7 cellular contexts compared by ENCODE assay signal in the genomic region with DNA sequence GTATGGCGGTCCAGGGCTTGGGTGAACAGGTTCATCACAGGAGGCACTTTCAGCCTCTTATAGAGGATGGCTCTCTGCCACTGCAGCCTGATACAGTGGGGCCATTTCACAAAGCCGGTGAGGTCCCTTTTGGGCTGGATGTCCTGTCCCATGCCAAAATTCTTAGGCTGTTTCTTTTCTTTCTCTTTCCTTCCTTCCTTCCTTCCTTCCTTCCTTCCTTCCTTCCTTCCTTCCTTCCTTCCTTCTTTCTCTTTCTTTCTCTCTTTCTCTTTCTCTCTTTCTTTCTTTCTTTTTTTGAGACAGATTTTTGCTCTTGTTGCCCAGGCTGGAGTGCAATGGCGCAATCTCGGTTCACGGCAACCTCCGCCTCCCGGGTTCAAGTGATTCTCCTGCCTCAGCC. TPM values are rescaled to one million over a fixed set of nuclear protein-coding genes. Genes with fewer than 3 reads are reported as not detected.
DNase-seq lines count a peak whose midpoint lies in the region; ATAC-seq and TF ChIP-seq lines count a peak whose summit lies in the region.
"Not testable (repeated sequence)": the region's sequence is repeated elsewhere in the genome, so short reads cannot be mapped to it uniquely, and the experiment has no call there.

No MANE protein-coding gene starts in this region.

- not testable (repeated sequence) for H3K4me1 ChIP-seq in BLaER1 treated with 17β-estradiol and CSF1 and Interleukin-3, amounts not matched to agents 10 nM and 100 nM; HEK293 (ENCODE audit: control insufficient read depth, insufficient read depth, low read length); neural progenitor cell; prostate gland (replicated peaks)
- peaks cover 41% of the 10 kb centered on the region for H3K4me1 ChIP-seq in RWPE2 (ENCODE audit: insufficient read depth, poor library complexity, severe bottlenecking)
- peaks cover 28 to 39% of the 10 kb centered on the region in 2 donors for H3K4me1 ChIP-seq in thyroid gland

- DNase-seq in RWPE2 (ENCODE audit: low spot score); MCF 10A (ENCODE audit: unreplicated experiment); neural progenitor cell (ENCODE audit: low spot score); prostate gland (ENCODE audit: low spot score); thyroid gland: not testable (repeated sequence)

- H3K27me3 Mint-ChIP-seq in MCF 10A (ENCODE audit: insufficient read depth, unreplicated experiment); neural progenitor cell (ENCODE audit: insufficient read depth, low read depth): not testable (repeated sequence)

- not testable (repeated sequence) for H4K20me1 ChIP-seq in BLaER1 treated with 17β-estradiol and CSF1 and Interleukin-3, amounts not matched to agents 10 nM and 100 nM; neural progenitor cell (ENCODE audit: low read depth)

- not testable (repeated sequence) for H3F3A ChIP-seq in neural progenitor cell (ENCODE audit: low read depth)

- not testable (repeated sequence) for H3K9me3 Mint-ChIP-seq in MCF 10A (ENCODE audit: unreplicated experiment); neural progenitor cell

- not testable (repeated sequence) for H3K79me2 ChIP-seq in neural progenitor cell (ENCODE audit: low read depth)

- not testable (repeated sequence) for H3K4me3 Mint-ChIP-seq in MCF 10A (ENCODE audit: unreplicated experiment); neural progenitor cell

- not testable (repeated sequence) for H3K9me3 ChIP-seq in BLaER1 treated with 17β-estradiol and CSF1 and Interleukin-3, amounts not matched to agents 10 nM and 100 nM (replicated peaks in 1 of 11); HEK293 (ENCODE audit: control insufficient read depth, insufficient read depth, low read depth, low read length); RWPE2 (ENCODE audit: severe bottlenecking); neural progenitor cell (ENCODE audit: low read depth); prostate gland; thyroid gland

- H3K27me3 ChIP-seq in BLaER1 treated with 17β-estradiol and CSF1 and Interleukin-3, amounts not matched to agents 10 nM and 100 nM; RWPE2 (ENCODE audit: insufficient read depth, poor library complexity, severe bottlenecking); neural progenitor cell; prostate gland (replicated peaks; ENCODE audit: insufficient read depth); thyroid gland: not testable (repeated sequence)

- not testable (repeated sequence) for BruUV-seq in MCF 10A (replicated peaks; lab: Mats Ljungman, UMichigan)

- peaks cover 27% of the 10 kb centered on the region for H3K4me1 Mint-ChIP-seq in MCF 10A (ENCODE audit: insufficient read depth, unreplicated experiment)
- not testable (repeated sequence) for H3K4me1 Mint-ChIP-seq in neural progenitor cell

- H3K4me2 ChIP-seq in BLaER1 treated with 17β-estradiol and CSF1 and Interleukin-3, amounts not matched to agents 10 nM and 100 nM: peak overlapping the region in 6 of 11 experiments; percentile 10 to 28 (median 16); a peak in 3 of 22 replicates
- not testable (repeated sequence) for H3K4me2 ChIP-seq in neural progenitor cell

- not testable (repeated sequence) for H3K36me3 ChIP-seq in BLaER1 treated with 17β-estradiol and CSF1 and Interleukin-3, amounts not matched to agents 10 nM and 100 nM; HEK293 (ENCODE audit: control insufficient read depth in 2 of 2, insufficient read depth in 1 of 2, low read length in 2 of 2); RWPE2 (ENCODE audit: low read depth); neural progenitor cell; prostate gland; thyroid gland

- 92% methylated on average over 7 of the region's 7 CpGs for WGBS in prostate gland
- WGBS in thyroid gland, 2 donors: 95% methylated on average over 6 to 7 of the region's 7 CpGs

- TF ChIP-seq POLR2A in prostate gland (IDR thresholded peaks at IDR 0.05); thyroid gland (IDR thresholded peaks at IDR 0.05): not testable (repeated sequence)

- H2AFZ ChIP-seq in neural progenitor cell (replicated peaks): peak overlapping the region; percentile 23

- H3K4me3 ChIP-seq in BLaER1 treated with 17β-estradiol and CSF1 and Interleukin-3, amounts not matched to agents 10 nM and 100 nM; HEK293 (ENCODE audit: low read depth, low read length); RWPE2 (ENCODE audit: severe bottlenecking); neural progenitor cell; prostate gland; thyroid gland (replicated peaks in 1 of 3): not testable (repeated sequence)

- CTCF ChIA-PET in HEK293 (lab: Yijun Ruan, JAX) (interaction anchor here (0.6 kb wide), 1 partner anchor 315 kb away, joined by 4 read pairs; no protein-coding TSS in a partner anchor), MCF 10A (lab: Yijun Ruan, JAX) (interaction anchor here (1.2 kb wide), 1 partner anchor 42 kb away, joined by 3 read pairs; no protein-coding TSS in a partner anchor)

- not testable (repeated sequence) for H3K9ac ChIP-seq in BLaER1 treated with 17β-estradiol and CSF1 and Interleukin-3, amounts not matched to agents 10 nM and 100 nM; neural progenitor cell

- H3K27ac ChIP-seq in BLaER1 treated with 17β-estradiol and CSF1 and Interleukin-3, amounts not matched to agents 10 nM and 100 nM; HEK293 (ENCODE audit: extremely low read depth, low read depth, low read length); neural progenitor cell: not testable (repeated sequence)
- peak overlapping the region; percentile 95 for H3K27ac ChIP-seq in RWPE2 (ENCODE audit: poor library complexity, severe bottlenecking)
- H3K27ac ChIP-seq in prostate gland: peak overlapping the region; percentile 49 to 68
- H3K27ac ChIP-seq in thyroid gland: peak overlapping the region; percentile 57 to 89 (median 85)

- not testable (repeated sequence) for ATAC-seq in RWPE2 (ENCODE audit: low read depth)

- H3K36me3 Mint-ChIP-seq in MCF 10A (ENCODE audit: insufficient read depth, unreplicated experiment); neural progenitor cell: not testable (repeated sequence)

- intact Hi-C loops in MCF 10A (cut with micrococcal nuclease); prostate gland (cut with DNase I); thyroid gland (cut with DNase I): not testable (repeated sequence)

- not testable (repeated sequence) for TF ChIP-seq CTCF in HEK293 (tag by site-specific recombination; IDR thresholded peaks at IDR 0.05); RWPE2 (IDR thresholded peaks at IDR 0.05; ENCODE audit: poor library complexity, severe bottlenecking); MCF 10A (IDR thresholded peaks at IDR 0.05; ENCODE audit: unreplicated experiment); neural progenitor cell (IDR thresholded peaks at IDR 0.05); prostate gland (IDR thresholded peaks at IDR 0.05); thyroid gland (IDR thresholded peaks at IDR 0.05)

- POLR2A ChIA-PET in HEK293 (lab: Yijun Ruan, JAX): not testable (repeated sequence)
- POLR2A ChIA-PET in MCF 10A (lab: Yijun Ruan, JAX): interaction anchor here (1.0 to 4.4 kb wide), 3 partner anchors 10 to 124 kb away, joined by 3 to 14 read pairs (median 7); no protein-coding TSS in a partner anchor

- peak overlapping the region; percentile 74 for H3K27ac Mint-ChIP-seq in MCF 10A (ENCODE audit: low read depth, unreplicated experiment)
- H3K27ac Mint-ChIP-seq in neural progenitor cell: not testable (repeated sequence)

TF ChIP-seq in HEK293, 187 proteins besides CTCF, POLR2A, EP300 and RAD21:
- peak; percentile 94 for TF ChIP-seq ZNF366 (tag by site-specific recombination; conservative IDR thresholded peaks at IDR 0.05)

RNA-seq across cellular contexts. Expression of gene ERRFI1, which starts 31.7 kb away (rescaled TPM):
- 86.4 and 111 TPM in 2 replicates for total RNA-seq in MCF 10A (2022)
- 35.3 and 44.8 TPM in 2 replicates for total RNA-seq in neural progenitor cell (ENCODE audit: low replicate concordance)
- total RNA-seq in prostate gland: 10 to 100 TPM; 58.1 to 60.4 TPM
- 100 to 1,000 TPM in 2 of 4 donors, 10 to 100 TPM in 2; 59.9 to 133 (median 85.0) TPM for total RNA-seq in thyroid gland
